Comparison of ENCODE assay signal across 8 cellular contexts in the genomic region with DNA sequence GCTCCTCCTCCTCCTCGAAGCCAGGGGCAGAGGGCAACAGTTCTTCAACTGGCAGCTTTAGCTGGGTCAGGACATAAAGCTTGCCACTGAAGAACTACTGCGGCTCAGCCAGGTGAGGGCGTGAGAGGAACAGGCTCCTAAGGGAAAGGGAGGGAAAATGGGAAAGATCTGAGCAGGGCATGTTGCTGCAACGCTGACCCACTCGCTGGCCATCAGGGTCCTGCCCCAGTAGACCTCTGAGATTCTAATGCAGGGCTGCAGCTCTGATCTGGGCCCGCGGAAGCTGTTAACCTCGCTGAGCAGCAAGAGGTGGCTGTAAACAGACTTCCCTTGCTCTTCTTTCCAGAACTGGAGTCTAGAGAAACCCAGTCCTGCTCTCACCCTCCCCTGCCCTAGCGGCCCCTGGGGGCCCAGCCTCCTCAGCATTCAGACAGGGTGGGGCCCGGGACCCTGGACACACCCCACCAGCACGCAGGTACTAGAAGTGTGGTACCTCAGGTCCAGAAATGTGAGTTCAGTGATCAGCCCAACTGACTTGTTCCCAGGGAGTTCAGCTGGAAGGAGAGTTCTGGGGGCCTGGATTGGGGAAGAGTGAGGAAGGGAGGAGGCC. TPM values are rescaled to one million over a fixed set of nuclear protein-coding genes. Genes with fewer than 3 reads are reported as not detected.
DNase-seq lines count a peak whose midpoint lies in the region; ATAC-seq and TF ChIP-seq lines count a peak whose summit lies in the region.

No MANE protein-coding gene starts in this region.

- DNase-seq in EH (ENCODE audit: low read depth): peak; percentile 50
- DNase-seq in activated naive CD8-positive, alpha-beta T cell treated with anti-CD3 and anti-CD28 coated beads, Interleukin-2, amount 10 ng/mL, durations not matched to agents 7 days and 5 days: peak; percentile 31
- DNase-seq in iPS-NIHi7 (ENCODE audit: extremely low spot score): peak; percentile 76
- peak; percentile 54 for DNase-seq in stomach
- DNase-seq in globus pallidus (ENCODE audit: low spot score): no peak

- no peak overlapping the region for H3K27ac Mint-ChIP-seq in activated naive CD8-positive, alpha-beta T cell treated with anti-CD3 and anti-CD28 coated beads, Interleukin-2, amount 10 ng/mL, durations not matched to agents 7 days and 5 days

- peak overlapping the region; percentile 81 to 100 (median 91) for H3K4me3 ChIP-seq in stomach

- peak overlapping the region; percentile 99 to 100 (median 100) for H3K27ac ChIP-seq in stomach

- 9 to 13% (median 12%) methylated on average over 11 of the region's 11 CpGs for WGBS in stomach, 5 donors

- H3K9me3 ChIP-seq in stomach: no peaks in the 10 kb centered on the region

- peak overlapping the region; percentile 73 for H3K4me3 Mint-ChIP-seq in activated naive CD8-positive, alpha-beta T cell treated with anti-CD3 and anti-CD28 coated beads, Interleukin-2, amount 10 ng/mL, durations not matched to agents 7 days and 5 days

- H3K4me1 Mint-ChIP-seq in activated naive CD8-positive, alpha-beta T cell treated with anti-CD3 and anti-CD28 coated beads, Interleukin-2, amount 10 ng/mL, durations not matched to agents 7 days and 5 days: peaks cover 23% of the 10 kb centered on the region

- H3K36me3 ChIP-seq in stomach: peaks cover 18 to 29% (median 26%) of the 10 kb centered on the region in 4 donors

- H3K9me3 Mint-ChIP-seq in activated naive CD8-positive, alpha-beta T cell treated with anti-CD3 and anti-CD28 coated beads, Interleukin-2, amount 10 ng/mL, durations not matched to agents 7 days and 5 days: no peaks in the 10 kb centered on the region

- no peak for ATAC-seq in activated naive CD8-positive, alpha-beta T cell treated with anti-CD3 and anti-CD28 coated beads, Interleukin-2, amount 10 ng/mL, durations not matched to agents 7 days and 5 days (ENCODE audit: low read depth)
- ATAC-seq in HG03108 (IDR thresholded peaks at IDR 0.05; ENCODE audit: unreplicated experiment) (no peak), HG03457 (IDR thresholded peaks at IDR 0.05; ENCODE audit: unreplicated experiment) (no peak)

- POLR2A ChIA-PET in activated naive CD8-positive, alpha-beta T cell treated with anti-CD3 and anti-CD28 coated beads, Interleukin-2, amount 10 ng/mL, durations not matched to agents 7 days and 5 days (lab: Charles Lee): interaction anchor here (0.8 kb wide), 1 partner anchor 10 kb away, joined by 3 read pairs; the partner anchor contains the start of gene WDR81

- H3K27me3 ChIP-seq in stomach: no peaks in the 10 kb centered on the region

- peaks cover 18% of the 10 kb centered on the region for H3K27me3 Mint-ChIP-seq in activated naive CD8-positive, alpha-beta T cell treated with anti-CD3 and anti-CD28 coated beads, Interleukin-2, amount 10 ng/mL, durations not matched to agents 7 days and 5 days

- TF ChIP-seq CTCF in LNCAP (IDR thresholded peaks at IDR 0.05) (peak; percentile 74), stomach (IDR thresholded peaks at IDR 0.05) (peak in 3 of 7 experiments; percentile 21 to 51 (median 30))

- no peak for TF ChIP-seq EP300 in stomach (IDR thresholded peaks at IDR 0.05)

- no peak for TF ChIP-seq POLR2A in stomach (IDR thresholded peaks at IDR 0.05)

- H3K36me3 Mint-ChIP-seq in activated naive CD8-positive, alpha-beta T cell treated with anti-CD3 and anti-CD28 coated beads, Interleukin-2, amount 10 ng/mL, durations not matched to agents 7 days and 5 days: peaks cover 3% of the 10 kb centered on the region

- intact Hi-C loops in stomach (cut with DNase I; ENCODE audit: low total_unique reads): no loop called here

- H3K4me1 ChIP-seq in stomach: peaks cover 48 to 81% (median 67%) of the 10 kb centered on the region in 4 donors

RNA-seq across cellular contexts. Expression of gene TLCD2, which starts 3.8 kb away (rescaled TPM):
- under 1 TPM; 0.20 to 0.30 TPM for total RNA-seq in activated naive CD8-positive, alpha-beta T cell treated with anti-CD3 and anti-CD28 coated beads, Interleukin-2, amount 10 ng/mL, durations not matched to agents 7 days and 5 days
- total RNA-seq in stomach: 1 to 10 TPM; 4.5 to 9.6 (median 8.1) TPM
- polyA plus RNA-seq in stomach: 1 to 10 TPM; 2.8 to 3.7 (median 3.1) TPM

RNA-seq across cellular contexts. Expression of gene WDR81, which starts 10.5 kb away (rescaled TPM):
- 10 to 100 TPM; 35.8 to 36.7 TPM for total RNA-seq in activated naive CD8-positive, alpha-beta T cell treated with anti-CD3 and anti-CD28 coated beads, Interleukin-2, amount 10 ng/mL, durations not matched to agents 7 days and 5 days
- total RNA-seq in stomach: 10 to 100 TPM; 13.4 to 56.5 (median 14.0) TPM
- polyA plus RNA-seq in stomach: 10 to 100 TPM in 2 of 3 donors, 1 to 10 TPM in 1; 9.3 to 10.6 (median 10.2) TPM

RNA-seq across cellular contexts. Expression of gene SERPINF2, which starts 28.7 kb away (rescaled TPM):
- total RNA-seq in activated naive CD8-positive, alpha-beta T cell treated with anti-CD3 and anti-CD28 coated beads, Interleukin-2, amount 10 ng/mL, durations not matched to agents 7 days and 5 days: under 1 TPM; 0.23 to 0.33 TPM
- 1 to 10 TPM in 2 of 5 donors, under 1 TPM in 3; 0.45 to 4.1 (median 0.87) TPM for total RNA-seq in stomach
- 1 to 10 TPM in 2 of 3 donors, under 1 TPM in 1; 0.92 to 5.2 (median 1.9) TPM for polyA plus RNA-seq in stomach

RNA-seq across cellular contexts. Expression of gene PRPF8, which starts 29.3 kb away (rescaled TPM):
- total RNA-seq in activated naive CD8-positive, alpha-beta T cell treated with anti-CD3 and anti-CD28 coated beads, Interleukin-2, amount 10 ng/mL, durations not matched to agents 7 days and 5 days: 100 to 1,000 TPM; 346 to 350 TPM
- 100 to 1,000 TPM; 126 to 252 (median 201) TPM for total RNA-seq in stomach
- polyA plus RNA-seq in stomach: 10 to 100 TPM; 33.6 to 83.4 (median 38.4) TPM

RNA-seq across cellular contexts. Expression of gene SERPINF1, which starts 47.9 kb away (rescaled TPM):
- 1 to 10 TPM; 2.2 to 2.8 TPM for total RNA-seq in activated naive CD8-positive, alpha-beta T cell treated with anti-CD3 and anti-CD28 coated beads, Interleukin-2, amount 10 ng/mL, durations not matched to agents 7 days and 5 days
- 100 to 1,000 TPM in 4 of 5 donors, 10 to 100 TPM in 1; 72.4 to 334 (median 186) TPM for total RNA-seq in stomach
- polyA plus RNA-seq in stomach: 100 to 1,000 TPM in 1 of 3 donors, 10 to 100 TPM in 2; 45.5 to 126 (median 68.9) TPM

Comparison
In these comparisons a context has a peak if more than half of its experiments do, and no peak if none do; other contexts are left out.
1. RNA of gene TLCD2, which starts 3.8 kb away (total RNA-seq): 4.5 to 9.6 TPM in stomach; 0.20 to 0.30 TPM in activated naive CD8-positive, alpha-beta T cell treated with anti-CD3 and anti-CD28 coated beads, Interleukin-2, amount 10 ng/mL, durations not matched to agents 7 days and 5 days; every median in the first group is over 4 times any median in the second.